Comparison of ENCODE assay signal across 8 cellular contexts in genomic region chr2:112483047-112483473, GRCh38. TPM values are rescaled to one million over a fixed set of nuclear protein-coding genes. Genes with fewer than 3 reads are reported as not detected.
DNase-seq lines count a peak whose midpoint lies in the region; ATAC-seq, FAIRE-seq and TF ChIP-seq lines count a peak whose summit lies in the region.

No MANE protein-coding gene starts in this region.

- no peak for ATAC-seq in HG02763 (IDR thresholded peaks at IDR 0.05; ENCODE audit: unreplicated experiment)
- ATAC-seq in HG02588 (IDR thresholded peaks at IDR 0.05; ENCODE audit: unreplicated experiment): no peak

- H3K4me3 ChIP-seq in GM12864 (ENCODE audit: low read depth, low read length) (peak overlapping the region; percentile 98), ascending aorta (peak overlapping the region; percentile 81 to 96), small intestine (ENCODE audit: low read depth in 1 of 2, low read length in 2 of 2) (peak overlapping the region; percentile 59 to 95)

- 3 to 9% (median 7%) methylated on average over 10 of the region's 10 CpGs for WGBS in small intestine, 3 donors

- FAIRE-seq in small intestine (lab: Jason Lieb, UNC): no peak

- H3K27ac ChIP-seq in ascending aorta: peak overlapping the region; percentile 83 to 89
- H3K27ac ChIP-seq in small intestine (ENCODE audit: low read depth in 1 of 2, low read length in 1 of 2): peak overlapping the region in 1 of 2 donors; percentile 89

- H3K27me3 ChIP-seq in ascending aorta (no peaks in the 10 kb centered on the region), small intestine (ENCODE audit: control insufficient read depth in 2 of 2, insufficient read depth in 2 of 2, low read length in 2 of 2) (no peaks in the 10 kb centered on the region)

- peaks cover 0 to 19% of the 10 kb centered on the region in 2 donors for H3K4me1 ChIP-seq in ascending aorta
- H3K4me1 ChIP-seq in small intestine (ENCODE audit: control insufficient read depth in 2 of 2, insufficient read depth in 1 of 2, low read depth in 1 of 2, low read length in 1 of 2): peaks cover 0 to 9% of the 10 kb centered on the region in 2 donors

- H3K9me3 ChIP-seq in ascending aorta (no peaks in the 10 kb centered on the region), small intestine (ENCODE audit: control insufficient read depth, low read depth) (no peaks in the 10 kb centered on the region)

- intact Hi-C loops in ascending aorta (cut with DNase I): loop anchor here (5.0 kb wide), 2 partner anchors 164 to 226 kb away; partner anchors contain the start of genes SLC20A1 and ZC3H8

- TF ChIP-seq CTCF in GM12864 (IDR thresholded peaks at IDR 0.05; ENCODE audit: low read depth, low read length, missing control alignments) (no peak), ascending aorta (IDR thresholded peaks at IDR 0.05) (no peak)

- H3K36me3 ChIP-seq in ascending aorta (peaks cover 0 to 3% of the 10 kb centered on the region in 2 donors), small intestine (ENCODE audit: control insufficient read depth in 2 of 2, insufficient read depth in 2 of 2, low read length in 2 of 2) (no peaks in the 10 kb centered on the region)

- peak; percentile 76 for DNase-seq in AG08396 (ENCODE audit: low spot score)
- DNase-seq in GM12864 (ENCODE audit: low read depth): no peak
- peak; percentile 25 for DNase-seq in NCI-H526 treated with DMSO at 0.1 percent for 48 hours (lab: John Stamatoyannopoulos, UW)
- DNase-seq in ascending aorta (ENCODE audit: low spot score in 2 of 2): no peak
- DNase-seq in iPS-NIHi11 (ENCODE audit: low spot score): peak; percentile 34
- peak; percentile 45 for DNase-seq in small intestine

RNA-seq across cellular contexts. Expression of gene TTL, which starts 1.1 kb away (rescaled TPM):
- total RNA-seq in ascending aorta: 3.2 TPM
- polyA plus RNA-seq in small intestine: 10 to 100 TPM in 1 of 3 donors, 1 to 10 TPM in 2; 3.6 to 10.6 (median 4.6) TPM

RNA-seq across cellular contexts. Expression of gene RGPD8, which starts 49.6 kb away (rescaled TPM):
- 8.2 TPM for total RNA-seq in ascending aorta
- 1 to 10 TPM in 1 of 3 donors, under 1 TPM in 1, not detected in 1; 0.67 to 1.6 TPM for polyA plus RNA-seq in small intestine

RNA-seq across cellular contexts. Expression of gene POLR1B, which starts 59.2 kb away (rescaled TPM):
- 3.6 TPM for total RNA-seq in ascending aorta
- 1 to 10 TPM; 3.8 to 8.1 (median 3.8) TPM for polyA plus RNA-seq in small intestine

Comparison
In these comparisons a context has a peak if more than half of its experiments do, and no peak if none do; other contexts are left out.
1. DNase-seq: peak in AG08396 (single experiment), NCI-H526 treated with DMSO at 0.1 percent for 48 hours (single experiment), iPS-NIHi11 (single experiment) and small intestine (single experiment); none in GM12864 (single experiment) and ascending aorta (0 of 2).
2. Peak in every context shown above with its lines, with median percentiles within 50 percentile points of each other: H3K4me3 ChIP-seq.